ENCODE assay signal across 8 cellular contexts in genomic region chr10:80078448-80079311, GRCh38. TPM values are rescaled to one million over a fixed set of nuclear protein-coding genes. Genes with fewer than 3 reads are reported as not detected.
DNase-seq lines count a peak whose midpoint lies in the region; TF ChIP-seq lines count a peak whose summit lies in the region.

A gene with protein sequence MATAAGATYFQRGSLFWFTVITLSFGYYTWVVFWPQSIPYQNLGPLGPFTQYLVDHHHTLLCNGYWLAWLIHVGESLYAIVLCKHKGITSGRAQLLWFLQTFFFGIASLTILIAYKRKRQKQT (plus strand): TSS chr10:80078665. CDS start chr10:80078700, 35 bp downstream.

- H3K27ac Mint-ChIP-seq in neural crest cell (ENCODE audit: unreplicated experiment) = peak within 1 kb of the TSS; percentile 91

- H3K4me3 Mint-ChIP-seq in neural crest cell = peak within 1 kb of the TSS; percentile 95

- no peak for TF ChIP-seq EP300 in stomach (IDR thresholded peaks at IDR 0.05)

- H3K9me3 ChIP-seq in stomach = no peaks in the 10 kb centered on the region

- peaks cover 5 to 23% (median 18%) of the 10 kb centered on the region in 4 donors for H3K4me1 ChIP-seq in stomach

- TF ChIP-seq POLR2A in stomach (IDR thresholded peaks at IDR 0.05) = no peak

- TF ChIP-seq CTCF in LNCaP clone FGC (IDR thresholded peaks at IDR 0.05; ENCODE audit: control insufficient read depth, extremely low read depth, insufficient read depth) (no peak), fibroblast of villous mesenchyme (IDR thresholded peaks at IDR 0.05; ENCODE audit: insufficient read depth, low read depth, low read length) (no peak), neural crest cell (conservative IDR thresholded peaks at IDR 0.05) (no peak), stomach (IDR thresholded peaks at IDR 0.05) (no peak)

- 0 to 1% (median 0%) methylated on average over 19 to 64 of the region's 64 CpGs for WGBS in stomach, 5 donors

- H3K4me1 Mint-ChIP-seq in neural crest cell = peaks cover 17% of the 10 kb centered on the region

- no peaks in the 10 kb centered on the region for H3K36me3 Mint-ChIP-seq in neural crest cell (ENCODE audit: low read depth)

- H3K27ac ChIP-seq in stomach = peak within 1 kb of the TSS; percentile 88 to 97 (median 92)

- no peaks in the 10 kb centered on the region for H3K27me3 ChIP-seq in stomach

- H3K27me3 Mint-ChIP-seq in neural crest cell (ENCODE audit: low read depth) = no peaks in the 10 kb centered on the region

- DNase-seq in ELF-1 (ENCODE audit: low read depth, low spot score) (peak; percentile 94), H4 (ENCODE audit: low spot score) (peak; percentile 80), LNCaP clone FGC (ENCODE audit: low read depth) (peak; percentile 83), SIG-M5 (lab: John Stamatoyannopoulos, UW) (peak; percentile 34), activated gamma-delta T cell (lab: John Stamatoyannopoulos, UW) (peak; percentile 69), fibroblast of villous mesenchyme (ENCODE audit: low read depth) (peak; percentile 90), neural crest cell (ENCODE audit: low read depth, low spot score) (peak; percentile 83), stomach (peak; percentile 92)

- intact Hi-C loops in stomach (cut with DNase I; ENCODE audit: low total_unique reads) = no loop called here

- H3K4me3 ChIP-seq in LNCaP clone FGC (ENCODE audit: low read depth, low read length) (peak within 1 kb of the TSS; percentile 90), fibroblast of villous mesenchyme (ENCODE audit: low read depth, low read length) (peak within 1 kb of the TSS; percentile 87), stomach (peak within 1 kb of the TSS; percentile 65 to 84 (median 74))

- peaks cover 0 to 21% (median 10%) of the 10 kb centered on the region in 4 donors for H3K36me3 ChIP-seq in stomach

- H3K9me3 Mint-ChIP-seq in neural crest cell = no peaks in the 10 kb centered on the region

RNA-seq across cellular contexts. Expression of the gene that starts here (rescaled TPM):
- total RNA-seq in H4 (2014; rRNA removed; shearing (Covaris generic)) = 6.9 and 14.8 TPM in 2 replicates
- 6.1 and 9.9 TPM in 2 replicates for total RNA-seq in fibroblast of villous mesenchyme
- total RNA-seq in neural crest cell = 30.6 and 33.8 TPM in 2 replicates
- 10 to 100 TPM in 4 of 5 donors, 1 to 10 TPM in 1; 1.2 to 21.6 (median 12.7) TPM for total RNA-seq in stomach
- 10 to 100 TPM in 1 of 3 donors, 1 to 10 TPM in 2; 7.9 to 17.0 (median 8.8) TPM for polyA plus RNA-seq in stomach

Comparison
In these comparisons a context has a peak if more than half of its experiments do, and no peak if none do; other contexts are left out.
1. Peak in every context shown above with its lines: DNase-seq, H3K4me3 ChIP-seq and H3K27ac ChIP-seq.
2. DNase-seq: peak in every context shown above with its lines; median percentile 94 in ELF-1; 92 in stomach; 90 in fibroblast of villous mesenchyme; 83 in LNCaP clone FGC; 83 in neural crest cell; 80 in H4; 69 in activated gamma-delta T cell; 34 in SIG-M5.